ENCODE assay signal across 14 cellular contexts in genomic region chr1:10555635-10556429, GRCh38.
A peak's percentile ranks its signal among the peaks of the same experiment; 100 is the strongest.
DNase-seq lines count a peak whose midpoint lies in the region; ATAC-seq and TF ChIP-seq lines count a peak whose summit lies in the region.
"Had no signal": no experiment of that assay in that cellular context is flagged by ENCODE, and none has a peak within 500 bp of the region (broad histone marks: within the 10 kb centered on the region; RNA-seq: fewer than 3 reads in every experiment).

No MANE protein-coding gene starts in this region.

- WGBS in mesodermal cell (ENCODE audit: insufficient coverage in 2 of 2), 2 experiments, result 76 to 79% methylated on average over 14 to 18 of the region's 20 CpGs

- H3K27me3 Mint-ChIP-seq in Caco-2 (ENCODE audit: insufficient read depth, unreplicated experiment) (no peaks in the 10 kb centered on the region), MCF 10A (ENCODE audit: insufficient read depth, unreplicated experiment) (no peaks in the 10 kb centered on the region)
- H3K27me3 Mint-ChIP-seq in activated CD4-positive, alpha-beta memory T cell treated with anti-CD3 and anti-CD28 coated beads, Interleukin-2, amount 10 ng/mL, durations not matched to agents 7 days and 5 days, result no peaks in the 10 kb centered on the region
- H3K27me3 Mint-ChIP-seq: naive B cell had no signal

- peak overlapping the region; percentile 79 for H3K27ac ChIP-seq in mesodermal cell (ENCODE audit: low read depth, low read length, severe bottlenecking)
- H3K27ac ChIP-seq: suprapubic skin had no signal

- DNase-seq in Caco-2, result peak; percentile 67 to 74
- peak; percentile 17 for DNase-seq in NAMALWA (ENCODE audit: low spot score)
- DNase-seq in MCF 10A (ENCODE audit: unreplicated experiment), result peak; percentile 79
- no peak for DNase-seq in activated CD4-positive, alpha-beta memory T cell treated with anti-CD3 and anti-CD28 coated beads, Interleukin-2, amount 10 ng/mL, durations not matched to agents 7 days and 5 days
- no peak for DNase-seq in HK-2 (ENCODE audit: unreplicated experiment)
- DNase-seq: activated naive CD4-positive, alpha-beta T cell; C1 segment of cervical spinal cord; naive B cell; PC-3; stimulated activated CD4-positive, alpha-beta T cell treated with anti-CD3 and anti-CD28 coated beads, Interleukin-4, amount 100 ng/mL, for 24 hours had no signal

- no peaks in the 10 kb centered on the region for H3K27me3 ChIP-seq in Caco-2 (replicated peaks; ENCODE audit: control insufficient read depth, insufficient read depth, low read length)
- H3K27me3 ChIP-seq: suprapubic skin had no signal

- H3K36me3 Mint-ChIP-seq in Caco-2 (ENCODE audit: insufficient read depth, unreplicated experiment) (peaks cover 6% of the 10 kb centered on the region), MCF 10A (ENCODE audit: insufficient read depth, unreplicated experiment) (peaks cover 8% of the 10 kb centered on the region)
- no peaks in the 10 kb centered on the region for H3K36me3 Mint-ChIP-seq in activated CD4-positive, alpha-beta memory T cell treated with anti-CD3 and anti-CD28 coated beads, Interleukin-2, amount 10 ng/mL, durations not matched to agents 7 days and 5 days (ENCODE audit: low read depth)

- peaks cover 15% of the 10 kb centered on the region; the same call in 1 of the 2 replicates for H3K4me1 ChIP-seq in Caco-2
- peaks cover 16% of the 10 kb centered on the region for H3K4me1 ChIP-seq in mesodermal cell (ENCODE audit: control insufficient read depth, insufficient read depth, low read length, poor library complexity, severe bottlenecking)
- H3K4me1 ChIP-seq: suprapubic skin had no signal

- H3K9me3 Mint-ChIP-seq in Caco-2 (ENCODE audit: unreplicated experiment), result no peaks in the 10 kb centered on the region
- H3K9me3 Mint-ChIP-seq in MCF 10A (ENCODE audit: unreplicated experiment), result no peaks in the 10 kb centered on the region
- H3K9me3 Mint-ChIP-seq in activated CD4-positive, alpha-beta memory T cell treated with anti-CD3 and anti-CD28 coated beads, Interleukin-2, amount 10 ng/mL, durations not matched to agents 7 days and 5 days, result no peaks in the 10 kb centered on the region
- H3K9me3 Mint-ChIP-seq: naive B cell had no signal

- POLR2A ChIA-PET in Caco-2 (lab: Charles Lee), result interaction anchor here (1.0 kb wide), 1 partner anchor 48 kb away, joined by 5 read pairs; no protein-coding TSS in a partner anchor
- POLR2A ChIA-PET in MCF 10A (lab: Yijun Ruan, JAX), result interaction anchor here (0.6 to 2.2 kb wide), 10 partner anchors 11 to 238 kb away, joined by 3 to 9 read pairs (median 4); no protein-coding TSS in a partner anchor
- POLR2A ChIA-PET in activated CD4-positive, alpha-beta memory T cell treated with anti-CD3 and anti-CD28 coated beads, Interleukin-2, amount 10 ng/mL, durations not matched to agents 7 days and 5 days (lab: Charles Lee), result no interaction called here

- no peak for ATAC-seq in HG03097 (IDR thresholded peaks at IDR 0.05; ENCODE audit: low FRiP score, unreplicated experiment)
- no peak for ATAC-seq in GM19395 (IDR thresholded peaks at IDR 0.05; ENCODE audit: unreplicated experiment)
- ATAC-seq: PC-3 had no signal

- no peaks in the 10 kb centered on the region for H3K9me3 ChIP-seq in Caco-2
- no peaks in the 10 kb centered on the region for H3K9me3 ChIP-seq in mesodermal cell (ENCODE audit: control insufficient read depth, low read length)
- H3K9me3 ChIP-seq: suprapubic skin had no signal

- H3K36me3 ChIP-seq in Caco-2 (ENCODE audit: control insufficient read depth, insufficient read depth, low read length), result no peaks in the 10 kb centered on the region
- peaks cover 6% of the 10 kb centered on the region for H3K36me3 ChIP-seq in mesodermal cell (ENCODE audit: control insufficient read depth, insufficient read depth, low read length)
- H3K36me3 ChIP-seq: suprapubic skin had no signal

- CTCF ChIA-PET in Caco-2 (lab: Charles Lee), result interaction anchor here (0.6 kb wide), 1 partner anchor 340 kb away, joined by 3 read pairs; no protein-coding TSS in a partner anchor
- CTCF ChIA-PET in MCF 10A (lab: Yijun Ruan, JAX), result interaction anchor here (0.6 to 1.2 kb wide), 4 partner anchors 21 to 57 kb away, joined by 3 to 5 read pairs (median 3); no protein-coding TSS in a partner anchor
- CTCF ChIA-PET in activated CD4-positive, alpha-beta memory T cell treated with anti-CD3 and anti-CD28 coated beads, Interleukin-2, amount 10 ng/mL, durations not matched to agents 7 days and 5 days (lab: Charles Lee), result no interaction called here

- TF ChIP-seq CTCF in Caco-2 (IDR thresholded peaks at IDR 0.05; ENCODE audit: insufficient read depth in 1 of 2, low read depth in 1 of 2, low read length in 1 of 2, severe bottlenecking in 1 of 2, unreplicated experiment in 1 of 2) (no peak), MCF 10A (IDR thresholded peaks at IDR 0.05; ENCODE audit: unreplicated experiment) (no peak)

- BruUV-seq in Caco-2 (replicated peaks; lab: Mats Ljungman, UMichigan), result no TSS peak
- BruUV-seq in MCF 10A (replicated peaks; lab: Mats Ljungman, UMichigan), result no TSS peak

- H3K4me3 ChIP-seq in Caco-2 (ENCODE audit: low read depth, low read length) (no peak overlapping the region), mesodermal cell (ENCODE audit: extremely low read depth, insufficient read depth, low read length, poor library complexity, severe bottlenecking) (no peak overlapping the region)
- H3K4me3 ChIP-seq: suprapubic skin had no signal

- H3K4me1 Mint-ChIP-seq in Caco-2 (ENCODE audit: low read depth, unreplicated experiment), result peaks cover 11% of the 10 kb centered on the region
- H3K4me1 Mint-ChIP-seq in MCF 10A (ENCODE audit: insufficient read depth, unreplicated experiment), result peaks cover 15% of the 10 kb centered on the region
- H3K4me1 Mint-ChIP-seq in activated CD4-positive, alpha-beta memory T cell treated with anti-CD3 and anti-CD28 coated beads, Interleukin-2, amount 10 ng/mL, durations not matched to agents 7 days and 5 days, result no peaks in the 10 kb centered on the region

- peak overlapping the region; percentile 84 for H3K27ac Mint-ChIP-seq in Caco-2 (ENCODE audit: unreplicated experiment)
- H3K27ac Mint-ChIP-seq in MCF 10A (ENCODE audit: low read depth, unreplicated experiment), result peak overlapping the region; percentile 69
- H3K27ac Mint-ChIP-seq in activated CD4-positive, alpha-beta memory T cell treated with anti-CD3 and anti-CD28 coated beads, Interleukin-2, amount 10 ng/mL, durations not matched to agents 7 days and 5 days, result no peak overlapping the region

- H3K4me3 Mint-ChIP-seq in Caco-2 (ENCODE audit: unreplicated experiment) (no peak overlapping the region), MCF 10A (ENCODE audit: unreplicated experiment) (no peak overlapping the region)
- H3K4me3 Mint-ChIP-seq in activated CD4-positive, alpha-beta memory T cell treated with anti-CD3 and anti-CD28 coated beads, Interleukin-2, amount 10 ng/mL, durations not matched to agents 7 days and 5 days, result no peak overlapping the region
- H3K4me3 Mint-ChIP-seq: naive B cell had no signal

- intact Hi-C loops in Caco-2 (cut with micrococcal nuclease; ENCODE audit: unreplicated experiment) (no loop called here), MCF 10A (cut with micrococcal nuclease) (no loop called here)

Comparison
In these comparisons a context has a peak if more than half of its experiments do, and no peak if none do; other contexts are left out.
1. DNase-seq: peak in Caco-2 (2 of 2), NAMALWA (single experiment) and MCF 10A (single experiment); none in activated CD4-positive, alpha-beta memory T cell treated with anti-CD3 and anti-CD28 coated beads, Interleukin-2, amount 10 ng/mL, durations not matched to agents 7 days and 5 days (single experiment) and HK-2 (single experiment).